In the genomic region with DNA sequence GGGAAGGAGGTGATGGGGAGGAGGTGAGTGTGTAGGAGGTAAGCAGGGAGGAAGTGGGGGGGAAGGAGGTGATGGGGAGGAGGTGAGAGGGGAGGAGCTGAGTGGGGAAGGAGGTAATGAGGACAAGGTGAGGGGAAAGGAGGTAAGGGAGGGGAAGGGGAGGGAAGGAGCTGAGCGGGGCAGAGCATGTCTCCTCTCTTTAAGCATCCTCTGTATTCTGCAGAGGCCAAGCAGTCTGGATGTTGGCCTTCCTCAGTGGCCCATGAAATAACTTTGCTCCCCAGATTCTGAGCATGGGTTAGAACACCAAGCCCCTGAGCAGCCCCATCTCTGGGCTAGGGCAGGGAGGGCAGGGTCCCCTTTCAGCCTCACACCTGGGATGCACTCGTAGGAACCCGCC, we compare ENCODE assay signal across 11 cellular contexts.
"Had no signal": no experiment of that assay in that cellular context is flagged by ENCODE, and none has a peak within 500 bp of the region (broad histone marks: within the 10 kb centered on the region; RNA-seq: fewer than 3 reads in every experiment).

No MANE protein-coding gene starts in this region.

- H3K4me3 Mint-ChIP-seq: naive B cell; stimulated activated naive B cell treated with anti-CD40 and anti-IgM and Interleukin-4, amounts not matched to agents 10 μg/mL and 1 μg/mL and 100 μg/mL, for 72 hours had no signal

- H3K27ac Mint-ChIP-seq: stimulated activated naive B cell treated with anti-CD40 and anti-IgM and Interleukin-4, amounts not matched to agents 10 μg/mL and 1 μg/mL and 100 μg/mL, for 72 hours had no signal

- H3K27ac ChIP-seq: breast epithelium, lower lobe of right lung, psoas muscle, right lobe of liver had no signal

- DNase-seq: activated CD4-positive, alpha-beta T cell treated with anti-CD3 and anti-CD28 coated beads for 1 hour; aorta; esophagus squamous epithelium; foreskin fibroblast; left cardiac atrium; lower lobe of right lung; naive B cell; psoas muscle; right lobe of liver; stimulated activated naive B cell treated with anti-CD40 and anti-IgM and Interleukin-4, amounts not matched to agents 10 μg/mL and 1 μg/mL and 100 μg/mL, for 72 hours had no signal

- H3K9me3 ChIP-seq: breast epithelium, esophagus squamous epithelium, lower lobe of right lung, psoas muscle, right lobe of liver had no signal

- H3K36me3 ChIP-seq: breast epithelium, esophagus squamous epithelium, lower lobe of right lung, right lobe of liver had no signal

- H3K27me3 ChIP-seq: breast epithelium, right lobe of liver had no signal

- ATAC-seq: left cardiac atrium, lower lobe of right lung, psoas muscle, right lobe of liver had no signal

- H3K4me3 ChIP-seq: breast epithelium, esophagus squamous epithelium, lower lobe of right lung, psoas muscle, right lobe of liver had no signal

- H3K4me1 ChIP-seq: breast epithelium, lower lobe of right lung, psoas muscle, right lobe of liver had no signal

- H3K36me3 Mint-ChIP-seq: naive B cell; stimulated activated naive B cell treated with anti-CD40 and anti-IgM and Interleukin-4, amounts not matched to agents 10 μg/mL and 1 μg/mL and 100 μg/mL, for 72 hours had no signal
